ENCODE assay signal across 10 cellular contexts in genomic region chr3:123688241-123688747, GRCh38.
DNase-seq lines count a peak whose midpoint lies in the region; ATAC-seq and TF ChIP-seq lines count a peak whose summit lies in the region.
"Had no signal": no experiment of that assay in that cellular context is flagged by ENCODE, and none has a peak within 500 bp of the region (broad histone marks: within the 10 kb centered on the region; RNA-seq: fewer than 3 reads in every experiment).

No MANE protein-coding gene starts in this region.

- H3K4me3 Mint-ChIP-seq in endothelial cell (ENCODE audit: unreplicated experiment) (peak overlapping the region; percentile 4), T-helper 17 cell (no peak overlapping the region)

- H3K4me1 Mint-ChIP-seq in endothelial cell (ENCODE audit: unreplicated experiment), result peaks cover 40% of the 10 kb centered on the region
- H3K4me1 Mint-ChIP-seq in T-helper 17 cell, result no peaks in the 10 kb centered on the region

- H3K4me3 ChIP-seq in AG04450 (ENCODE audit: low read depth, low read length) (no peak overlapping the region), NB4 (ENCODE audit: low read depth, low read length) (no peak overlapping the region)

- H3K27ac ChIP-seq in AG04450 (ENCODE audit: low read depth, low read length), result peak overlapping the region; percentile 82
- H3K27ac ChIP-seq: C4-2B had no signal

- ATAC-seq in omental fat pad (ENCODE audit: low FRiP score), result peak; percentile 46
- no peak for ATAC-seq in T-helper 17 cell
- ATAC-seq in GM19467 (IDR thresholded peaks at IDR 0.05; ENCODE audit: unreplicated experiment), result no peak

- DNase-seq in AG04450 (ENCODE audit: low read depth, low spot score) (peak; percentile 69), NB4 (ENCODE audit: low read depth) (peak; percentile 4), endothelial cell (ENCODE audit: low spot score) (no peak), omental fat pad (ENCODE audit: low spot score) (no peak), UCSD-AML1 (lab: John Stamatoyannopoulos, UW; ENCODE audit: unreplicated experiment) (no peak), T-helper 17 cell (no peak), NCI-H345 (lab: John Stamatoyannopoulos, UW) (no peak)
- DNase-seq: NCI-H524 treated with DMSO at 0.1 percent for 48 hours had no signal

- no peak for TF ChIP-seq CTCF in AG04450 (IDR thresholded peaks at IDR 0.05; ENCODE audit: low read depth, low read length)
- TF ChIP-seq CTCF in NB4 (IDR thresholded peaks at IDR 0.05; ENCODE audit: low read depth, low read length), result no peak
- TF ChIP-seq CTCF in endothelial cell (IDR thresholded peaks at IDR 0.05; ENCODE audit: unreplicated experiment), result no peak
- no peak for TF ChIP-seq CTCF in omental fat pad (IDR thresholded peaks at IDR 0.05)

- POLR2A ChIA-PET in AG04450 (lab: Yijun Ruan, JAX), result interaction anchor here (0.8 kb wide), 1 partner anchor 27 kb away, joined by 3 read pairs; no protein-coding TSS in a partner anchor

- H3K27me3 Mint-ChIP-seq in endothelial cell (ENCODE audit: unreplicated experiment) (peaks cover 13% of the 10 kb centered on the region), T-helper 17 cell (peaks cover 31% of the 10 kb centered on the region)

- CTCF ChIA-PET in AG04450 (lab: Charles Lee), result interaction anchor here (1.0 to 9.7 kb wide), 4 partner anchors 14 to 46 kb away, joined by 3 to 56 read pairs (median 6); no protein-coding TSS in a partner anchor

- H3K36me3 Mint-ChIP-seq in endothelial cell (ENCODE audit: low read depth, unreplicated experiment) (peaks cover 8% of the 10 kb centered on the region), T-helper 17 cell (ENCODE audit: low read depth) (no peaks in the 10 kb centered on the region)

- no peaks in the 10 kb centered on the region for H3K27me3 ChIP-seq in AG04450 (ENCODE audit: control insufficient read depth, insufficient read depth, low read length)

- no peaks in the 10 kb centered on the region for H3K9me3 Mint-ChIP-seq in endothelial cell (ENCODE audit: unreplicated experiment)

- H3K27ac Mint-ChIP-seq in endothelial cell (ENCODE audit: unreplicated experiment) (peak overlapping the region; percentile 25), T-helper 17 cell (no peak overlapping the region)

- no peak for TF ChIP-seq POLR2A in NB4 (IDR thresholded peaks at IDR 0.05; ENCODE audit: extremely low read depth, insufficient read length)

- H3K9me3 ChIP-seq in AG04450 (ENCODE audit: control insufficient read depth, insufficient read depth, low read length) (no peaks in the 10 kb centered on the region), T-helper 17 cell (ENCODE audit: control insufficient read depth, low read length, poor library complexity, severe bottlenecking) (no peaks in the 10 kb centered on the region)

Comparison
In these comparisons a context has a peak if more than half of its experiments do, and no peak if none do; other contexts are left out.
1. DNase-seq: peak in AG04450 (single experiment) and NB4 (single experiment); none in endothelial cell (single experiment), omental fat pad (single experiment), UCSD-AML1 (single experiment), T-helper 17 cell (0 of 3) and NCI-H345 (single experiment).